25 cellular contexts compared by ENCODE assay signal in the genomic region with DNA sequence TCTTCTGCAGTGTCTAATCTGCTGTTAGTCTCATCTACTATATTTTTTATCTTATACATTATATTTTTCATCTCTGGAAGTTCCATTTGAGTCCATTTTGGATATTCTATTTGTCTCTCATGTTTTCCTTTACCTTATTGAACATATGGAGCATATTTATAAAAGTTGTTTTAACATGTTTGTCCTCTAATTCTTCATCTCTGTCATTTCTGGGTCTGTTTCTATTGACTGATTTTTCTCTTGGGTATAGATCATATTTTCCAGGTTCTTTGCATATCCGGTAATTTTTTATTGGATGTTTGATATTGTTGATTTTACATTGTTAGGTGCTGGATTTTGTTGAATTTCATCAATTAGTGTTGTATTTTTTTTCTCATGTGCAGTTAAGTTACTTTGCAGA.
"Had no signal": no experiment of that assay in that cellular context is flagged by ENCODE, and none has a peak within 500 bp of the region (broad histone marks: within the 10 kb centered on the region; RNA-seq: fewer than 3 reads in every experiment).

No MANE protein-coding gene starts in this region.

- FAIRE-seq: urothelium cell line had no signal

- H3K9me3 ChIP-seq: suprapubic skin, testis, thyroid gland, vagina had no signal

- DNase-seq: stimulated activated CD4-positive, alpha-beta T cell treated with anti-CD3 and anti-CD28 coated beads, Interleukin-2, amount 100 ng/mL, for 48 hours; stimulated activated CD4-positive, alpha-beta T cell treated with anti-CD3 and anti-CD28 coated beads, Interleukin-4, amount 100 ng/mL, for 1 hour; stimulated activated CD4-positive, alpha-beta T cell treated with anti-CD3 and anti-CD28 coated beads, Interleukin-4, amount 100 ng/mL, for 24 hours; stimulated activated CD4-positive, alpha-beta T cell treated with anti-CD3 and anti-CD28 coated beads, Interleukin-4, amount 100 ng/mL, for 4 hours; stimulated activated CD8-positive, alpha-beta memory T cell treated with anti-CD3 and anti-CD28 coated beads, Interleukin-4, amount 100 ng/mL, for 48 hours; stimulated activated naive B cell treated with anti-CD40 and anti-IgM and Interleukin-4, amounts not matched to agents 10 μg/mL and 1 μg/mL and 100 μg/mL, for 72 hours; stimulated activated naive CD4-positive, alpha-beta T cell; stimulated activated naive CD4-positive, alpha-beta T cell treated with Interleukin-2 at 50 U/mL for 16 hours; stimulated activated naive CD8-positive, alpha-beta T cell treated with anti-CD3 and anti-CD28 coated beads, Interleukin-15, amount 100 ng/mL, for 72 hours; stimulated activated naive CD8-positive, alpha-beta T cell treated with anti-CD3 and anti-CD28 coated beads, Interleukin-15, Interleukin-2, amounts not matched to agents 100 U/mL and 50 U/mL, for 24 hours; stomach; substantia nigra; testis; thyroid gland; tibial artery; transverse colon; trophoblast cell; upper lobe of left lung; upper lobe of right lung; uterus had no signal

- H3K4me1 ChIP-seq: stomach, suprapubic skin, testis, thyroid gland, tibial artery, tibial nerve, transverse colon, upper lobe of left lung, upper lobe of right lung, uterus, vagina had no signal

- H3K4me3 ChIP-seq: stomach, suprapubic skin, testis, thoracic aorta, thyroid gland, tibial artery, tibial nerve, transverse colon, upper lobe of left lung, upper lobe of right lung, uterus, vagina had no signal

- H3K27ac ChIP-seq: stomach, suprapubic skin, testis, thoracic aorta, thyroid gland, tibial artery, tibial nerve, transverse colon, upper lobe of left lung, upper lobe of right lung, uterus, vagina had no signal

- H3K27me3 ChIP-seq: stomach, suprapubic skin, testis, thyroid gland, tibial artery, tibial nerve, transverse colon, upper lobe of left lung, upper lobe of right lung, uterus, vagina had no signal

- H3K36me3 ChIP-seq: stomach, suprapubic skin, thoracic aorta, thyroid gland, tibial artery, tibial nerve, transverse colon, upper lobe of left lung, upper lobe of right lung, uterus, vagina had no signal
